22 cellular contexts compared by ENCODE assay signal in genomic region chr3:42801784-42802183, GRCh38. TPM values are rescaled to one million over a fixed set of nuclear protein-coding genes. Genes with fewer than 3 reads are reported as not detected.
DNase-seq lines count a peak whose midpoint lies in the region; ATAC-seq and TF ChIP-seq lines count a peak whose summit lies in the region.
"Had no signal": no experiment of that assay in that cellular context is flagged by ENCODE, and none has a peak within 500 bp of the region (broad histone marks: within the 10 kb centered on the region; RNA-seq: fewer than 3 reads in every experiment).

No MANE protein-coding gene starts in this region.

- no peak overlapping the region for H3K27ac ChIP-seq in SK-N-SH (ENCODE audit: low read depth in 2 of 2, low read length in 1 of 2)
- no peak overlapping the region for H3K27ac ChIP-seq in SU-DHL-6 (ENCODE audit: low read depth, low read length)
- peak overlapping the region; percentile 97 for H3K27ac ChIP-seq in hepatocyte
- H3K27ac ChIP-seq in sigmoid colon = peak overlapping the region; percentile 54 to 99 (median 96)
- H3K27ac ChIP-seq: 22Rv1 had no signal

- H3K27me3 Mint-ChIP-seq in HFFc6 (ENCODE audit: insufficient read depth) = no peaks in the 10 kb centered on the region
- H3K27me3 Mint-ChIP-seq: progenitor cell of endocrine pancreas had no signal

- no peak for TF ChIP-seq RAD21 in SK-N-SH (IDR thresholded peaks at IDR 0.05; ENCODE audit: low read length)

- ATAC-seq in SK-N-SH treated with all-trans-retinoic acid at 6 μM for 48 hours = no peak
- no peak for ATAC-seq in GM19035 (IDR thresholded peaks at IDR 0.05; ENCODE audit: unreplicated experiment)
- ATAC-seq: HCT116 had no signal

- WGBS in SK-N-SH (ENCODE audit: low lambda C conversion rate) = 93% methylated on average over 4 of the region's 4 CpGs
- 94% methylated on average over 4 of the region's 4 CpGs for WGBS in hepatocyte (ENCODE audit: low lambda C conversion rate, missing lambda C conversion rate)
- 90% methylated on average over 4 of the region's 4 CpGs for WGBS in sigmoid colon, 2 donors

- no peak for DNase-seq in SK-N-SH
- no peak for DNase-seq in hepatocyte (ENCODE audit: low spot score)
- no peak for DNase-seq in sigmoid colon
- DNase-seq in activated effector memory CD4-positive, alpha-beta T cell treated with anti-CD3 and anti-CD28 coated beads, Interleukin-2, amount 50 U/mL, for 16 hours = no peak
- DNase-seq in HFFc6 = no peak
- DNase-seq: activated CD8-positive, alpha-beta memory T cell treated with anti-CD3 and anti-CD28 coated beads, Interleukin-2, amount 50 U/mL, for 48 hours; activated effector memory CD4-positive, alpha-beta T cell treated with Interleukin-2 at 50 U/mL for 16 hours; adrenal gland; COR-L47; foreskin melanocyte; NCI-H1417; NCI-H2107; NCI-H524 treated with DMSO at 0.1 percent for 48 hours; small intestine; stimulated activated CD4-positive, alpha-beta T cell treated with anti-CD3 and anti-CD28 coated beads, Interleukin-2, amount 100 ng/mL, for 48 hours; stimulated activated naive CD4-positive, alpha-beta T cell treated with Interleukin-2 at 50 U/mL for 16 hours had no signal

- TF ChIP-seq CTCF in SK-N-SH (IDR thresholded peaks at IDR 0.05) (no peak), SU-DHL-6 (IDR thresholded peaks at IDR 0.05; ENCODE audit: insufficient read depth, low read length, poor library complexity, severe bottlenecking) (no peak), hepatocyte (IDR thresholded peaks at IDR 0.05; ENCODE audit: poor library complexity) (no peak), sigmoid colon (IDR thresholded peaks at IDR 0.05) (no peak), HFFc6 (IDR thresholded peaks at IDR 0.05) (no peak)

- H3K4me1 Mint-ChIP-seq in HFFc6 (ENCODE audit: low read depth) = peaks cover 32% of the 10 kb centered on the region

- no peaks in the 10 kb centered on the region for H3K27me3 ChIP-seq in SK-N-SH (ENCODE audit: insufficient read depth)
- H3K27me3 ChIP-seq in SU-DHL-6 (ENCODE audit: low read length) = no peaks in the 10 kb centered on the region
- no peaks in the 10 kb centered on the region for H3K27me3 ChIP-seq in hepatocyte
- no peaks in the 10 kb centered on the region for H3K27me3 ChIP-seq in sigmoid colon
- H3K27me3 ChIP-seq: adrenal gland had no signal

- H3K9ac ChIP-seq in SK-N-SH = no peak overlapping the region
- H3K9ac ChIP-seq in SU-DHL-6 (ENCODE audit: low read length) = no peak overlapping the region

- H3K36me3 ChIP-seq in SK-N-SH (replicated peaks in 1 of 2; ENCODE audit: control insufficient read depth in 1 of 2, insufficient read depth in 2 of 2, low read length in 1 of 2) (peaks cover 3 to 15% of the 10 kb centered on the region in 2 experiments), SU-DHL-6 (ENCODE audit: low read length) (no peaks in the 10 kb centered on the region), hepatocyte (replicated peaks; ENCODE audit: insufficient read depth, low read depth) (no peaks in the 10 kb centered on the region), sigmoid colon (no peaks in the 10 kb centered on the region)
- H3K36me3 ChIP-seq: adrenal gland had no signal

- H3K4me3 ChIP-seq in SK-N-SH (ENCODE audit: low read depth in 2 of 2, low read length in 1 of 2) (no peak overlapping the region), SU-DHL-6 (ENCODE audit: insufficient read depth, low read length, poor library complexity, severe bottlenecking) (no peak overlapping the region), hepatocyte (peak overlapping the region; percentile 88), sigmoid colon (no peak overlapping the region)

- TF ChIP-seq POLR2A in sigmoid colon (IDR thresholded peaks at IDR 0.05) = no peak

- peaks cover 15% of the 10 kb centered on the region for H3K36me3 Mint-ChIP-seq in HFFc6 (ENCODE audit: low read depth)

- POLR2A ChIA-PET in SK-N-SH (lab: Yijun Ruan, JAX) = no interaction called here

- H2AFZ ChIP-seq in SK-N-SH (ENCODE audit: low read depth) (no peak overlapping the region), SU-DHL-6 (ENCODE audit: low read depth, low read length, severe bottlenecking) (no peak overlapping the region), hepatocyte (no peak overlapping the region)

- H3K4me2 ChIP-seq in SK-N-SH = 0 out of 2 replicates have a peak overlapping the region, but pooled peaks have one; percentile 87
- peak overlapping the region; percentile 87 for H3K4me2 ChIP-seq in SU-DHL-6 (ENCODE audit: low read depth, low read length, poor library complexity, severe bottlenecking)
- H3K4me2 ChIP-seq in hepatocyte = peak overlapping the region; percentile 93

- H3K9me3 ChIP-seq in SK-N-SH (no peaks in the 10 kb centered on the region), SU-DHL-6 (ENCODE audit: insufficient read depth, low read length) (no peaks in the 10 kb centered on the region), hepatocyte (ENCODE audit: low read depth) (no peaks in the 10 kb centered on the region), sigmoid colon (no peaks in the 10 kb centered on the region)
- H3K9me3 ChIP-seq: adrenal gland had no signal

- H3K27ac Mint-ChIP-seq in HFFc6 = no peak overlapping the region

- intact Hi-C loops in sigmoid colon (cut with DNase I) = no loop called here

- H3K4me1 ChIP-seq in SK-N-SH (ENCODE audit: control insufficient read depth in 1 of 2, insufficient read depth in 2 of 2, low read depth in 1 of 2, low read length in 1 of 2) = peaks cover 0 to 13% of the 10 kb centered on the region in 2 experiments; a peak in 3 of 4 replicates
- H3K4me1 ChIP-seq in hepatocyte (ENCODE audit: insufficient read depth) = peaks cover 19% of the 10 kb centered on the region
- peaks cover 0 to 45% (median 33%) of the 10 kb centered on the region in 4 donors for H3K4me1 ChIP-seq in sigmoid colon

- no peaks in the 10 kb centered on the region for H3K9me3 Mint-ChIP-seq in HFFc6

- no peak for TF ChIP-seq EP300 in SK-N-SH (IDR thresholded peaks at IDR 0.05; ENCODE audit: borderline replicate concordance in 1 of 2, low read depth in 1 of 2, low read length in 1 of 2)
- TF ChIP-seq EP300 in sigmoid colon (IDR thresholded peaks at IDR 0.05) = no peak

- peaks cover 49% of the 10 kb centered on the region for H3K79me2 ChIP-seq in SK-N-SH (ENCODE audit: insufficient read depth)
- H3K79me2 ChIP-seq in SU-DHL-6 (ENCODE audit: insufficient read depth, low read length) = peaks cover 51% of the 10 kb centered on the region
- peaks cover 46% of the 10 kb centered on the region for H3K79me2 ChIP-seq in hepatocyte

- CTCF ChIA-PET in SK-N-SH (lab: Yijun Ruan, JAX) = interaction anchor here (0.6 to 2.4 kb wide), 3 partner anchors 21 to 79 kb away, joined by 3 to 9 read pairs (median 5); no protein-coding TSS in a partner anchor

- no peaks in the 10 kb centered on the region for H3K9me2 ChIP-seq in SK-N-SH
- H3K9me2 ChIP-seq in SU-DHL-6 (replicated peaks; ENCODE audit: insufficient read depth, low read length) = no peaks in the 10 kb centered on the region
- no peaks in the 10 kb centered on the region for H3K9me2 ChIP-seq in hepatocyte (replicated peaks; ENCODE audit: insufficient read depth)

- H4K20me1 ChIP-seq in SK-N-SH (ENCODE audit: insufficient read depth) (peaks cover 5% of the 10 kb centered on the region; the same call in 1 of the 2 replicates), SU-DHL-6 (ENCODE audit: low read depth, low read length) (no peaks in the 10 kb centered on the region), hepatocyte (ENCODE audit: insufficient read depth, poor library complexity, severe bottlenecking) (peaks cover 13% of the 10 kb centered on the region)

- H3F3A ChIP-seq in SK-N-SH (replicated peaks; ENCODE audit: insufficient read depth) (peaks cover 9% of the 10 kb centered on the region), SU-DHL-6 (ENCODE audit: insufficient read depth) (no peaks in the 10 kb centered on the region)

- no peak overlapping the region for H3K4me3 Mint-ChIP-seq in HFFc6

TF ChIP-seq in SK-N-SH, 30 proteins besides CTCF, POLR2A, EP300 and RAD21 (continues in another document):
- TF ChIP-seq TEAD4 (IDR thresholded peaks at IDR 0.05; ENCODE audit: borderline replicate concordance, insufficient read depth) = no peak
- TF ChIP-seq MAX (IDR thresholded peaks at IDR 0.05; ENCODE audit: low read depth) = no peak

TF ChIP-seq in SK-N-SH treated with all-trans-retinoic acid at 6 μM for 48 hours, 23 proteins besides CTCF, POLR2A, EP300 and RAD21:
- TF ChIP-seq ARNTL (CRISPR knock-in tag; IDR thresholded peaks at IDR 0.05; ENCODE audit: borderline replicate concordance, low read depth) = no peak
- TF ChIP-seq ZFP3 (CRISPR knock-in tag; IDR thresholded peaks at IDR 0.05) = no peak

RNA-seq across cellular contexts. Expression of gene HIGD1A, which starts 2.5 kb away (rescaled TPM):
- polyA plus RNA-seq in SK-N-SH (2012; rRNA removed) (72.1 and 112 TPM in 2 replicates), hepatocyte (212 and 218 TPM in 2 replicates), sigmoid colon (1,000 to 10,000 TPM in 1 of 3 donors, 100 to 1,000 TPM in 2; 314 to 1,597 (median 947) TPM)
- polyA plus RNA-seq in SK-N-SH (2012; cell fraction: cytosol; rRNA removed) = 147 and 222 TPM in 2 replicates
- polyA plus RNA-seq in SK-N-SH (2012; cell fraction: nucleus; rRNA removed) = 13.6 and 31.7 TPM in 2 replicates
- total RNA-seq in hepatocyte (252 and 266 TPM in 2 replicates), sigmoid colon (100 to 1,000 TPM; 127 to 272 (median 176) TPM)
- 100 to 1,000 TPM; 115 to 144 (median 125) TPM for total RNA-seq in HFFc6 (2021; fragmentation: NEBNext Ultra II Directional; extraction: Animal tissue kit (Norgen Biotek cat#: 25700))

RNA-seq across cellular contexts. Expression of gene ACKR2, which starts 7.5 kb away (rescaled TPM):
- polyA plus RNA-seq in SK-N-SH (2012; rRNA removed) (0.10 and 0.11 TPM in 2 replicates), hepatocyte (1.7 and 2.3 TPM in 2 replicates), sigmoid colon (1 to 10 TPM; 1.2 to 3.3 (median 1.2) TPM)
- polyA plus RNA-seq in SK-N-SH (2012; cell fraction: cytosol; rRNA removed) = 0.03 and 0.09 TPM in 2 replicates
- polyA plus RNA-seq in SK-N-SH (2012; cell fraction: nucleus; rRNA removed) = 0.21 and 0.22 TPM in 2 replicates
- total RNA-seq in hepatocyte (1.9 and 3.9 TPM in 2 replicates), sigmoid colon (1 to 10 TPM; 1.5 to 8.6 (median 4.0) TPM)
- total RNA-seq in HFFc6 (2021; fragmentation: NEBNext Ultra II Directional; extraction: Animal tissue kit (Norgen Biotek cat#: 25700)) = under 1 TPM in 3 of 6 experiments, not detected in 3; 0.09 to 0.10 (median 0.10) TPM

RNA-seq across cellular contexts. Expression of gene CCDC13, which starts 28.7 kb away (rescaled TPM):
- polyA plus RNA-seq in SK-N-SH (2012; rRNA removed) = 0.66 and 1.3 TPM in 2 replicates
- polyA plus RNA-seq in SK-N-SH (2012; cell fraction: cytosol; rRNA removed) = 0.37 and 0.82 TPM in 2 replicates
- polyA plus RNA-seq in SK-N-SH (2012; cell fraction: nucleus; rRNA removed) = 2.9 and 3.2 TPM in 2 replicates
- 0.63 TPM in 1 of 2 replicates, not detected in the other for total RNA-seq in hepatocyte
- polyA plus RNA-seq in hepatocyte = 2.1 TPM in 1 of 2 replicates, not detected in the other
- total RNA-seq in sigmoid colon = 1 to 10 TPM in 3 of 4 donors, not detected in 1; 1.3 to 3.9 (median 1.8) TPM
- polyA plus RNA-seq in sigmoid colon = under 1 TPM; 0.60 to 0.85 (median 0.69) TPM
- total RNA-seq in HFFc6 (2021; fragmentation: NEBNext Ultra II Directional; extraction: Animal tissue kit (Norgen Biotek cat#: 25700)) = under 1 TPM in 4 of 6 experiments, not detected in 2; 0.17 to 0.47 (median 0.30) TPM

Comparison
In these comparisons a context has a peak if more than half of its experiments do, and no peak if none do; other contexts are left out.
1. H3K27ac ChIP-seq: peak in hepatocyte (single experiment) and sigmoid colon (4 of 4); none in SK-N-SH (0 of 2) and SU-DHL-6 (single experiment).
2. Peak in every context shown above with its lines, with median percentiles within 50 percentile points of each other: H3K4me2 ChIP-seq.